8 cellular contexts compared by ENCODE assay signal in genomic region chr6:90274481-90275030, GRCh38. TPM values are rescaled to one million over a fixed set of nuclear protein-coding genes. Genes with fewer than 3 reads are reported as not detected.
DNase-seq lines count a peak whose midpoint lies in the region; ATAC-seq and TF ChIP-seq lines count a peak whose summit lies in the region.

No MANE protein-coding gene starts in this region.

- H3K4me1 Mint-ChIP-seq in CD4-positive, CD25-positive, alpha-beta regulatory T cell = peaks cover 28 to 89% (median 46%) of the 10 kb centered on the region in 4 donors
- peaks cover 65% of the 10 kb centered on the region for H3K4me1 Mint-ChIP-seq in T-helper 1 cell treated with Interleukin-12 subunit alpha and Interleukin-12 subunit beta and Interleukin-4 antibody, amounts not matched to agents 30 μg/mL and 1 μg/mL, for 36 hours (ENCODE audit: low read depth)

- peak; percentile 79 to 95 (median 95) for DNase-seq in CD4-positive, CD25-positive, alpha-beta regulatory T cell
- DNase-seq in activated naive CD4-positive, alpha-beta T cell (lab: John Stamatoyannopoulos, UW) = peak; percentile 61 to 81 (median 67)
- DNase-seq in stimulated activated CD4-positive, alpha-beta T cell treated with anti-CD3 and anti-CD28 coated beads, Interleukin-12 subunit alpha, Interleukin-12 subunit beta, amount 100 ng/mL, for 4 hours = peak; percentile 79
- no peak for DNase-seq in GM13976 (ENCODE audit: low spot score)

- peak overlapping the region; percentile 92 for H3K27ac ChIP-seq in CD4-positive, CD25-positive, alpha-beta regulatory T cell (ENCODE audit: insufficient read depth, low read length, poor library complexity, severe bottlenecking)

- H3K27ac Mint-ChIP-seq in CD4-positive, CD25-positive, alpha-beta regulatory T cell = peak overlapping the region; percentile 96 to 99 (median 99)
- peak overlapping the region; percentile 84 for H3K27ac Mint-ChIP-seq in T-helper 1 cell treated with Interleukin-12 subunit alpha and Interleukin-12 subunit beta and Interleukin-4 antibody, amounts not matched to agents 30 μg/mL and 1 μg/mL, for 36 hours

- H3K4me3 Mint-ChIP-seq in CD4-positive, CD25-positive, alpha-beta regulatory T cell = peak overlapping the region; percentile 7 to 85 (median 62)
- H3K4me3 Mint-ChIP-seq in T-helper 1 cell treated with Interleukin-12 subunit alpha and Interleukin-12 subunit beta and Interleukin-4 antibody, amounts not matched to agents 30 μg/mL and 1 μg/mL, for 36 hours = peak overlapping the region; percentile 47

- H3K4me1 ChIP-seq in CD4-positive, CD25-positive, alpha-beta regulatory T cell (ENCODE audit: control insufficient read depth, insufficient read depth, low read length, poor library complexity, severe bottlenecking) = peaks cover 35% of the 10 kb centered on the region

- in situ Hi-C loops in GM13976 (cut with MboI; ENCODE audit: low sequenced_read_pairs, unreplicated experiment) = no loop called here

- H3K9me3 ChIP-seq in CD4-positive, CD25-positive, alpha-beta regulatory T cell (ENCODE audit: control insufficient read depth in 2 of 2, low read length in 2 of 2) = no peaks in the 10 kb centered on the region

- peak overlapping the region; percentile 35 for H3K4me3 ChIP-seq in CD4-positive, CD25-positive, alpha-beta regulatory T cell (ENCODE audit: low read depth, low read length)

- peaks cover 3% of the 10 kb centered on the region for H3K36me3 ChIP-seq in CD4-positive, CD25-positive, alpha-beta regulatory T cell (ENCODE audit: control insufficient read depth, insufficient read depth, low read length)

- TF ChIP-seq CTCF in GM13976 (IDR thresholded peaks at IDR 0.05; ENCODE audit: borderline replicate concordance, control extremely low read depth, extremely low read depth, insufficient read depth, missing control alignments) = no peak

- no peaks in the 10 kb centered on the region for H3K27me3 ChIP-seq in CD4-positive, CD25-positive, alpha-beta regulatory T cell (ENCODE audit: control insufficient read depth, insufficient read depth, low read length)

- peaks cover 52% of the 10 kb centered on the region for H3K27me3 Mint-ChIP-seq in CD4-positive, CD25-positive, alpha-beta regulatory T cell
- peaks cover 6% of the 10 kb centered on the region for H3K27me3 Mint-ChIP-seq in T-helper 1 cell treated with Interleukin-12 subunit alpha and Interleukin-12 subunit beta and Interleukin-4 antibody, amounts not matched to agents 30 μg/mL and 1 μg/mL, for 36 hours (ENCODE audit: low read depth)

- H3K9me3 Mint-ChIP-seq in CD4-positive, CD25-positive, alpha-beta regulatory T cell = peaks cover 0 to 9% (median 0%) of the 10 kb centered on the region in 7 donors
- H3K9me3 Mint-ChIP-seq in T-helper 1 cell treated with Interleukin-12 subunit alpha and Interleukin-12 subunit beta and Interleukin-4 antibody, amounts not matched to agents 30 μg/mL and 1 μg/mL, for 36 hours = peaks cover 9% of the 10 kb centered on the region

- H3K36me3 Mint-ChIP-seq in CD4-positive, CD25-positive, alpha-beta regulatory T cell = peaks cover 16% of the 10 kb centered on the region
- peaks cover 20% of the 10 kb centered on the region for H3K36me3 Mint-ChIP-seq in T-helper 1 cell treated with Interleukin-12 subunit alpha and Interleukin-12 subunit beta and Interleukin-4 antibody, amounts not matched to agents 30 μg/mL and 1 μg/mL, for 36 hours (ENCODE audit: low read depth)

- peak; percentile 99 for ATAC-seq in CD4-positive, CD25-positive, alpha-beta regulatory T cell (ENCODE audit: low read depth in 2 of 2)
- ATAC-seq in GM21825 (IDR thresholded peaks at IDR 0.05; ENCODE audit: unreplicated experiment) (no peak), HG03025 (IDR thresholded peaks at IDR 0.05; ENCODE audit: low FRiP score, unreplicated experiment) (no peak), HG02798 (IDR thresholded peaks at IDR 0.05; ENCODE audit: poor library complexity, unreplicated experiment) (no peak)

RNA-seq across cellular contexts. Expression of gene BACH2, which starts 22.1 kb away (rescaled TPM):
- total RNA-seq in CD4-positive, CD25-positive, alpha-beta regulatory T cell = 51.3 TPM
- 10 to 100 TPM in 1 of 4 donors, 1 to 10 TPM in 3; 3.8 to 12.2 (median 5.7) TPM for polyA plus RNA-seq in CD4-positive, CD25-positive, alpha-beta regulatory T cell

Comparison
In these comparisons a context has a peak if more than half of its experiments do, and no peak if none do; other contexts are left out.
1. ATAC-seq: peak in CD4-positive, CD25-positive, alpha-beta regulatory T cell (2 of 2); none in GM21825 (single experiment), HG03025 (single experiment) and HG02798 (single experiment).